Comparison of ENCODE assay signal across 8 cellular contexts in genomic region chr17:1683489-1683888, GRCh38. TPM values are rescaled to one million over a fixed set of nuclear protein-coding genes. Genes with fewer than 3 reads are reported as not detected.
DNase-seq lines count a peak whose midpoint lies in the region; ATAC-seq and TF ChIP-seq lines count a peak whose summit lies in the region.

No MANE protein-coding gene starts in this region.

- H3K9me3 Mint-ChIP-seq in MCF 10A (ENCODE audit: unreplicated experiment) = no peaks in the 10 kb centered on the region

- peaks cover 47% of the 10 kb centered on the region for H3K36me3 ChIP-seq in Karpas-422 (ENCODE audit: insufficient read depth, low read length)
- peaks cover 50% of the 10 kb centered on the region for H3K36me3 ChIP-seq in muscle layer of colon (ENCODE audit: insufficient read depth, low read length)

- H3K27me3 Mint-ChIP-seq in MCF 10A (ENCODE audit: insufficient read depth, unreplicated experiment) = no peaks in the 10 kb centered on the region

- H3K4me3 ChIP-seq in AG10803 (ENCODE audit: low read length) (peak overlapping the region; percentile 66), Karpas-422 (ENCODE audit: low read length) (peak overlapping the region; percentile 90), muscle layer of colon (ENCODE audit: low read depth in 1 of 2, low read length in 2 of 2) (peak overlapping the region; percentile 49 to 95)

- H3K36me3 Mint-ChIP-seq in MCF 10A (ENCODE audit: insufficient read depth, unreplicated experiment) = peaks cover 63% of the 10 kb centered on the region

- H3K9me3 ChIP-seq in Karpas-422 (ENCODE audit: low read length) (no peaks in the 10 kb centered on the region), muscle layer of colon (ENCODE audit: low read length) (no peaks in the 10 kb centered on the region)

- H4K20me1 ChIP-seq in Karpas-422 (ENCODE audit: insufficient read depth, low read depth, low read length) = peaks cover 26% of the 10 kb centered on the region

- no peak overlapping the region for H3K27ac ChIP-seq in Karpas-422 (ENCODE audit: low read length)
- peak overlapping the region; percentile 88 for H3K27ac ChIP-seq in muscle layer of colon (ENCODE audit: low read depth, low read length)

- ATAC-seq in HG02852 (IDR thresholded peaks at IDR 0.05; ENCODE audit: unreplicated experiment) (no peak), GM18861 (IDR thresholded peaks at IDR 0.05; ENCODE audit: unreplicated experiment) (no peak), HG02981 (IDR thresholded peaks at IDR 0.05; ENCODE audit: unreplicated experiment) (no peak), HG03342 (IDR thresholded peaks at IDR 0.05; ENCODE audit: unreplicated experiment) (no peak)

- CTCF ChIA-PET in MCF 10A (lab: Yijun Ruan, JAX) = interaction anchor here (0.7 to 1.4 kb wide), 5 partner anchors 13 to 109 kb away, joined by 3 to 5 read pairs (median 4); no protein-coding TSS in a partner anchor

- POLR2A ChIA-PET in MCF 10A (lab: Yijun Ruan, JAX) = interaction anchor here (0.6 to 6.5 kb wide), 14 partner anchors 10 to 1156 kb away, joined by 3 to 112 read pairs (median 5); partner anchors contain the start of genes RILP, RPA1, SLC43A2 and SMYD4

- peak overlapping the region; percentile 94 for H3K27ac Mint-ChIP-seq in MCF 10A (ENCODE audit: low read depth, unreplicated experiment)

- H3K4me1 Mint-ChIP-seq in MCF 10A (ENCODE audit: insufficient read depth, unreplicated experiment) = peaks cover 24% of the 10 kb centered on the region

- no TSS peak for BruUV-seq in MCF 10A (replicated peaks; lab: Mats Ljungman, UMichigan)

- TF ChIP-seq CTCF in AG10803 (conservative IDR thresholded peaks at IDR 0.05; ENCODE audit: low read length) (no peak), MCF 10A (IDR thresholded peaks at IDR 0.05; ENCODE audit: unreplicated experiment) (no peak)

- intact Hi-C loops in MCF 10A (cut with micrococcal nuclease) = no loop called here

- peak overlapping the region; percentile 82 for H3K4me2 ChIP-seq in Karpas-422 (ENCODE audit: low read depth, low read length, poor library complexity, severe bottlenecking)

- H3K79me2 ChIP-seq in Karpas-422 (ENCODE audit: low read length) = peaks cover 30% of the 10 kb centered on the region

- H3K4me1 ChIP-seq in Karpas-422 (ENCODE audit: low read length) (peaks cover 18% of the 10 kb centered on the region), muscle layer of colon (ENCODE audit: insufficient read depth, low read length) (peaks cover 21% of the 10 kb centered on the region)

- H2AFZ ChIP-seq in Karpas-422 (ENCODE audit: low read length) = no peak overlapping the region

- no peaks in the 10 kb centered on the region for H3K27me3 ChIP-seq in Karpas-422 (ENCODE audit: low read length)
- H3K27me3 ChIP-seq in muscle layer of colon (ENCODE audit: control insufficient read depth in 1 of 2, insufficient read depth in 2 of 2, low read length in 2 of 2) = no peaks in the 10 kb centered on the region

- H3K4me3 Mint-ChIP-seq in MCF 10A (ENCODE audit: unreplicated experiment) = peak overlapping the region; percentile 88

- no peaks in the 10 kb centered on the region for H3K9me2 ChIP-seq in Karpas-422 (replicated peaks; ENCODE audit: insufficient read depth, low read length)

- DNase-seq in AG10803 (ENCODE audit: low read depth) (no peak), Karpas-422 (no peak), MCF 10A (ENCODE audit: unreplicated experiment) (no peak)

- H3K9ac ChIP-seq in Karpas-422 (ENCODE audit: low read length) (peak overlapping the region; percentile 90), muscle layer of colon (ENCODE audit: low read length) (peak overlapping the region; percentile 88)

RNA-seq across cellular contexts. Expression of gene PRPF8, which starts 1.2 kb away (rescaled TPM):
- 105 and 130 TPM in 2 replicates for total RNA-seq in Karpas-422 (2014; rRNA removed; shearing (Covaris generic); ENCODE audit: low replicate concordance)
- 239 and 261 TPM in 2 replicates for total RNA-seq in MCF 10A (2022)

RNA-seq across cellular contexts. Expression of gene TLCD2, which starts 26.7 kb away (rescaled TPM):
- total RNA-seq in Karpas-422 (2014; rRNA removed; shearing (Covaris generic); ENCODE audit: low replicate concordance) = not detected in 2 replicates
- 2.5 and 4.0 TPM in 2 replicates for total RNA-seq in MCF 10A (2022)

RNA-seq across cellular contexts. Expression of gene RILP, which starts 33.8 kb away (rescaled TPM):
- total RNA-seq in Karpas-422 (2014; rRNA removed; shearing (Covaris generic); ENCODE audit: low replicate concordance) = 1.7 TPM in 1 of 2 replicates, not detected in the other
- total RNA-seq in MCF 10A (2022) = 1.6 and 2.6 TPM in 2 replicates

RNA-seq across cellular contexts. Expression of gene SCARF1, which starts 38.0 kb away (rescaled TPM):
- 0.18 TPM in 1 of 2 replicates, not detected in the other for total RNA-seq in Karpas-422 (2014; rRNA removed; shearing (Covaris generic); ENCODE audit: low replicate concordance)
- 0.40 and 0.47 TPM in 2 replicates for total RNA-seq in MCF 10A (2022)

RNA-seq across cellular contexts. Expression of gene WDR81, which starts 41.0 kb away (rescaled TPM):
- total RNA-seq in Karpas-422 (2014; rRNA removed; shearing (Covaris generic); ENCODE audit: low replicate concordance) = 11.7 and 28.9 TPM in 2 replicates
- total RNA-seq in MCF 10A (2022) = 17.4 and 19.4 TPM in 2 replicates
